Comparison of ENCODE assay signal across 22 cellular contexts in the genomic region with DNA sequence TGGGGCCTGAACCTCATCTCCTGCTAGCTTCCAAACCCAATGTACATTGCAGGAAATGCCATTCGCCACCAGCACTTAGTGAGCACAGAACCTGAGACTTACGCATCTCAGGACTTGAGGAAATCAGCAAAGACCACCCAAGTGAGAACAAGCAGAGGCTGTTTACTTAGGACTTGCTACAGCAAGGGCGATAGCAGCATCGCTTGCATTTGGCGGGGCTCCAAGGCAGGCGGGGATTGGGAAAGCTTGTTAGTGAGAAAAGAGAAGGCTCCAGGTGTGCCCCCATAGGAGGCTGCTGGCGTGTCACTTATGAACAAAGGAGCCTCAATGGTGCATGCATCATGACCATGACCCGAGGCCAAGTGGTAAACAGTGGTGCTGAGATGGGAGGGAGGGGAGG. TPM values are rescaled to one million over a fixed set of nuclear protein-coding genes. Genes with fewer than 3 reads are reported as not detected.
DNase-seq lines count a peak whose midpoint lies in the region; ATAC-seq and TF ChIP-seq lines count a peak whose summit lies in the region.
"Had no signal": no experiment of that assay in that cellular context is flagged by ENCODE, and none has a peak within 500 bp of the region (broad histone marks: within the 10 kb centered on the region; RNA-seq: fewer than 3 reads in every experiment).

No MANE protein-coding gene starts in this region.

- H3K79me2 ChIP-seq in PC-9 (ENCODE audit: low read depth) = no peaks in the 10 kb centered on the region

- POLR2A ChIA-PET in PC-9 (lab: Charles Lee; ENCODE audit: unreplicated experiment) = no interaction called here

- H3K27me3 ChIP-seq in PC-9 (ENCODE audit: insufficient read depth, low read depth) = no peaks in the 10 kb centered on the region
- H3K27me3 ChIP-seq: BLaER1 had no signal

- no peak overlapping the region for H3K4me2 ChIP-seq in PC-9
- H3K4me2 ChIP-seq: BLaER1 had no signal

- CTCF ChIA-PET in PC-9 (lab: Charles Lee) = no interaction called here

- no peaks in the 10 kb centered on the region for H3F3A ChIP-seq in PC-9 (ENCODE audit: insufficient read depth, low read depth)

- no peaks in the 10 kb centered on the region for H4K20me1 ChIP-seq in PC-9 (ENCODE audit: insufficient read depth)
- H4K20me1 ChIP-seq: BLaER1 had no signal

- no peaks in the 10 kb centered on the region for H3K36me3 ChIP-seq in PC-9 (ENCODE audit: low read depth)
- H3K36me3 ChIP-seq: BLaER1, prostate gland, thoracic aorta had no signal

- intact Hi-C loops in PC-9 (cut with micrococcal nuclease; ENCODE audit: unreplicated experiment) = no loop called here

- H3K4me1 ChIP-seq in PC-9 (replicated peaks; ENCODE audit: insufficient read depth) = peaks cover 9% of the 10 kb centered on the region; the same call in 1 of the 2 replicates
- H3K4me1 ChIP-seq: prostate gland had no signal

- H3K4me3 ChIP-seq in choroid plexus epithelial cell (ENCODE audit: low read depth, low read length) = no peak overlapping the region
- no peak overlapping the region for H3K4me3 ChIP-seq in PC-9
- H3K4me3 ChIP-seq: BLaER1, prostate gland, thoracic aorta had no signal

- no peaks in the 10 kb centered on the region for H3K9me2 ChIP-seq in PC-9 (ENCODE audit: insufficient read depth)

- no peak for ATAC-seq in HG02840 (IDR thresholded peaks at IDR 0.05; ENCODE audit: low FRiP score, unreplicated experiment)
- ATAC-seq: activated CD8-positive, alpha-beta T cell treated with anti-CD3 and anti-CD28 coated beads for 36 hours; activated naive CD4-positive, alpha-beta T cell treated with anti-CD3 and anti-CD28 coated beads, Interleukin-2, amount 50 U/mL, for 72 hours; WTC11 had no signal

- TF ChIP-seq CTCF in choroid plexus epithelial cell (conservative IDR thresholded peaks at IDR 0.05; ENCODE audit: low read depth, low read length) (no peak), PC-9 (conservative IDR thresholded peaks at IDR 0.05) (no peak)

- no peaks in the 10 kb centered on the region for H3K9me3 ChIP-seq in PC-9 (ENCODE audit: insufficient read depth, low read depth)
- H3K9me3 ChIP-seq: BLaER1, prostate gland, thoracic aorta had no signal

- no peak overlapping the region for H2AFZ ChIP-seq in PC-9

- DNase-seq in NCI-H82 (lab: John Stamatoyannopoulos, UW) (peak; percentile 51), NCI-H82 treated with DMSO at 0.1 percent for 48 hours (lab: John Stamatoyannopoulos, UW; ENCODE audit: unreplicated experiment) (no peak), NCI-H2227 (lab: John Stamatoyannopoulos, UW; ENCODE audit: unreplicated experiment) (peak; percentile 18), choroid plexus epithelial cell (ENCODE audit: low read depth) (peak; percentile 35), T-helper 2 cell (no peak), PC-9 (no peak), middle frontal gyrus (ENCODE audit: extremely low spot score, low spot score) (no peak)
- DNase-seq: activated CD8-positive, alpha-beta T cell treated with anti-CD3 and anti-CD28 coated beads for 36 hours; DMS53; foreskin fibroblast; hippocampal formation; kidney glomerular epithelial cell; NCI-H446 had no signal

- no TSS peak for BruUV-seq in PC-9 (replicated peaks; lab: Mats Ljungman, UMichigan)

- H3K27ac ChIP-seq in PC-9 = no peak overlapping the region
- H3K27ac ChIP-seq: BLaER1, prostate gland, thoracic aorta had no signal

RNA-seq across cellular contexts. Expression of a gene that starts 19.7 kb away (rescaled TPM):
- not detected in 2 replicates for total RNA-seq in PC-9 (2021)
- total RNA-seq: activated CD8-positive, alpha-beta T cell treated with anti-CD3 and anti-CD28 coated beads for 36 hours; activated naive CD4-positive, alpha-beta T cell treated with anti-CD3 and anti-CD28 coated beads, Interleukin-2, amount 50 U/mL, for 72 hours; MCF 10A; SK-MEL-5; T-helper 2 cell treated with Interferon-gamma antibody and Interleukin-4, amounts not matched to agents 100 ng/mL and 5 ng/mL, for 36 hours had no signal

Comparison
In these comparisons a context has a peak if more than half of its experiments do, and no peak if none do; other contexts are left out.
1. DNase-seq: peak in NCI-H82 (single experiment), NCI-H2227 (single experiment) and choroid plexus epithelial cell (single experiment); none in NCI-H82 treated with DMSO at 0.1 percent for 48 hours (single experiment), T-helper 2 cell (0 of 5), PC-9 (0 of 2) and middle frontal gyrus (single experiment).